ENCODE assay signal across 18 cellular contexts in genomic region chr14:74048291-74048690, GRCh38. TPM values are rescaled to one million over a fixed set of nuclear protein-coding genes. Genes with fewer than 3 reads are reported as not detected.
DNase-seq lines count a peak whose midpoint lies in the region; ATAC-seq, FAIRE-seq and TF ChIP-seq lines count a peak whose summit lies in the region.
"Had no signal": no experiment of that assay in that cellular context is flagged by ENCODE, and none has a peak within 500 bp of the region (broad histone marks: within the 10 kb centered on the region; RNA-seq: fewer than 3 reads in every experiment).

No MANE protein-coding gene starts in this region.

- WGBS in HepG2 (ENCODE audit: low lambda C conversion rate) = 66% methylated on average over 3 of the region's 3 CpGs

- TF ChIP-seq POLR2A in HepG2 (IDR thresholded peaks at IDR 0.05; ENCODE audit: insufficient read depth in 1 of 2, low read depth in 2 of 2, low read length in 2 of 2) = no peak

- H3K4me1 Mint-ChIP-seq in endothelial cell (ENCODE audit: unreplicated experiment) = peaks cover 4% of the 10 kb centered on the region

- intact Hi-C loops in HepG2 (cut with micrococcal nuclease; ENCODE audit: unreplicated experiment) = no loop called here

- no peaks in the 10 kb centered on the region for H4K20me1 ChIP-seq in HepG2 (ENCODE audit: insufficient read depth, low read length)

- H3K4me1 ChIP-seq in HepG2 (ENCODE audit: insufficient read depth, low read length) = peaks cover 8% of the 10 kb centered on the region
- H3K4me1 ChIP-seq: lower lobe of right lung, upper lobe of left lung had no signal

- FAIRE-seq in urothelium cell line (lab: Jason Lieb, UNC) = peak; percentile 74
- no peak for FAIRE-seq in HepG2 (lab: Jason Lieb, UNC)

- POLR2A ChIA-PET in HepG2 (lab: Yijun Ruan, JAX) = no interaction called here

- DNase-seq in SIG-M5 treated with dmso at 0.1 percent for 504 hours (lab: John Stamatoyannopoulos, UW; ENCODE audit: unreplicated experiment) (peak; percentile 17), SIG-M5 (lab: John Stamatoyannopoulos, UW) (no peak), OCI-M1 (lab: John Stamatoyannopoulos, UW) (peak; percentile 61), endothelial cell (ENCODE audit: low spot score) (peak; percentile 30), urothelium cell line (ENCODE audit: low spot score) (peak; percentile 45), HepG2 (ENCODE audit: low spot score) (no peak), globus pallidus (ENCODE audit: low spot score) (no peak)
- DNase-seq: activated CD4-positive, alpha-beta T cell treated with anti-CD3 and anti-CD28 coated beads for 1 hour; activated T-cell treated with anti-CD3 and anti-CD28 coated beads, Interleukin-2, amount 50 U/mL, for 4 hours; amniotic stem cell; DMS79; effector CD4-positive, alpha-beta T cell; lower lobe of right lung; NCI-H510A treated with DMSO at 0.1 percent for 48 hours; spleen; upper lobe of left lung had no signal

- no peak overlapping the region for H3K4me2 ChIP-seq in HepG2 (ENCODE audit: low read depth, low read length)

- TF ChIP-seq CTCF in endothelial cell (IDR thresholded peaks at IDR 0.05; ENCODE audit: unreplicated experiment) (no peak), HepG2 (CRISPR knock-in tag; IDR thresholded peaks at IDR 0.05) (no peak)

- CTCF ChIA-PET in HepG2 (lab: Yijun Ruan, JAX; ENCODE audit: low intra/inter-chr PET ratio, low total read pairs) = no interaction called here

- no peak for TF ChIP-seq RAD21 in HepG2 (CRISPR knock-in tag; IDR thresholded peaks at IDR 0.05)

- no peak overlapping the region for H3K4me3 Mint-ChIP-seq in endothelial cell (ENCODE audit: unreplicated experiment)
- H3K4me3 Mint-ChIP-seq: activated T-cell treated with anti-CD3 and anti-CD28 coated beads, Interleukin-2, amount 50 U/mL, for 4 hours had no signal

- no peaks in the 10 kb centered on the region for H3K9me3 Mint-ChIP-seq in endothelial cell (ENCODE audit: unreplicated experiment)
- H3K9me3 Mint-ChIP-seq: activated T-cell treated with anti-CD3 and anti-CD28 coated beads, Interleukin-2, amount 50 U/mL, for 4 hours had no signal

- no peak for TF ChIP-seq EP300 in HepG2 (IDR thresholded peaks at IDR 0.05; ENCODE audit: low read depth in 2 of 2, low read length in 2 of 2)
- no peak for TF ChIP-seq EP300 in HepG2 (CRISPR knock-in tag; IDR thresholded peaks at IDR 0.05; ENCODE audit: borderline replicate concordance)

- H3K4me3 ChIP-seq in HepG2 (replicated peaks in 1 of 3; ENCODE audit: insufficient read depth in 1 of 3, low read depth in 2 of 3, low read length in 3 of 3) = no peak overlapping the region
- H3K4me3 ChIP-seq: lower lobe of right lung, SK-N-MC, spleen, upper lobe of left lung had no signal

- H3K27me3 Mint-ChIP-seq in endothelial cell (ENCODE audit: unreplicated experiment) = no peaks in the 10 kb centered on the region

- no peak overlapping the region for H3K9ac ChIP-seq in HepG2 (ENCODE audit: insufficient read depth, low read depth, low read length)

- H2AFZ ChIP-seq in HepG2 (ENCODE audit: low read length) = no peak overlapping the region

- no peaks in the 10 kb centered on the region for H3K79me2 ChIP-seq in HepG2 (ENCODE audit: insufficient read depth, low read length)

- no peak for ATAC-seq in HepG2
- no peak for ATAC-seq in GM18498 (IDR thresholded peaks at IDR 0.05; ENCODE audit: unreplicated experiment)
- ATAC-seq: activated T-cell treated with anti-CD3 and anti-CD28 coated beads, Interleukin-2, amount 50 U/mL, for 4 hours; lower lobe of right lung had no signal

- no peak overlapping the region for H3K27ac ChIP-seq in HepG2 (ENCODE audit: extremely low read length, insufficient read depth, low read length)
- H3K27ac ChIP-seq: lower lobe of right lung, SK-N-MC, spleen, upper lobe of left lung had no signal

- H3K27ac Mint-ChIP-seq in endothelial cell (ENCODE audit: unreplicated experiment) = no peak overlapping the region

- H3K9me3 ChIP-seq in HepG2 (ENCODE audit: low read length) = no peaks in the 10 kb centered on the region
- H3K9me3 ChIP-seq: lower lobe of right lung, spleen, upper lobe of left lung had no signal

- no peaks in the 10 kb centered on the region for H3K36me3 Mint-ChIP-seq in endothelial cell (ENCODE audit: low read depth, unreplicated experiment)

- H3K36me3 ChIP-seq in HepG2 (replicated peaks in 1 of 2; ENCODE audit: control insufficient read depth in 1 of 2, insufficient read depth in 2 of 2, low read length in 2 of 2) = no peaks in the 10 kb centered on the region
- H3K36me3 ChIP-seq: lower lobe of right lung, spleen, upper lobe of left lung had no signal

- H3K27me3 ChIP-seq in HepG2 (ENCODE audit: control insufficient read depth in 1 of 2, insufficient read depth in 2 of 2, low read length in 2 of 2) = no peaks in the 10 kb centered on the region
- H3K27me3 ChIP-seq: spleen, upper lobe of left lung had no signal

- BruUV-seq in HepG2 (replicated peaks; lab: Mats Ljungman, UMichigan) = no TSS peak

- in situ Hi-C loops in HepG2 (cut with HindIII; ENCODE audit: extremely low pct_ligation_motif_present, low pct_unique_long_range_greater_than_20kb) = loop anchor here (25.0 kb wide), 1 partner anchor 311 kb away; no protein-coding TSS in a partner anchor

RNA-seq across cellular contexts. Expression of gene BBOF1, which starts 29.1 kb away (rescaled TPM):
- total RNA-seq in endothelial cell (ENCODE audit: unreplicated experiment) (2.3 TPM), HepG2 (2016; rRNA removed; fragmentation: Illumina TruSeq; extraction: Trizol) (2.3 and 2.4 TPM in 2 replicates)
- total RNA-seq in HepG2 (2016; cell fraction: cytosol; rRNA removed; fragmentation: Illumina TruSeq; extraction: Trizol; ENCODE audit: low read depth) = 2.3 and 2.8 TPM in 2 replicates
- total RNA-seq in HepG2 (2016; cell fraction: insoluble cytoplasmic fraction; rRNA removed; fragmentation: Illumina TruSeq; extraction: Trizol) = 1.8 and 2.4 TPM in 2 replicates
- 3.5 and 4.3 TPM in 2 replicates for total RNA-seq in HepG2 (2016; cell fraction: membrane; rRNA removed; fragmentation: Illumina TruSeq; extraction: Trizol)
- total RNA-seq in HepG2 (2016; cell fraction: nucleus; rRNA removed; fragmentation: Illumina TruSeq; extraction: Trizol) = 3.3 and 4.4 TPM in 2 replicates
- 1.6 and 1.7 TPM in 2 replicates for polyA plus RNA-seq in HepG2 (2011; rRNA removed)
- 0.32 and 0.59 TPM in 2 replicates for polyA plus RNA-seq in HepG2 (2011; cell fraction: cytosol; rRNA removed)
- 1.3 and 2.0 TPM in 2 replicates for polyA plus RNA-seq in HepG2 (2011; cell fraction: nucleus; rRNA removed)
- polyA plus RNA-seq in HepG2 (2012) = 1.9 and 2.4 TPM in 2 replicates
- polyA plus RNA-seq in HepG2 (2016; cell fraction: cytosol; fragmentation: Illumina TruSeq; extraction: Trizol; ENCODE audit: low read depth) = 2.9 and 4.4 TPM in 2 replicates
- polyA plus RNA-seq in HepG2 (2016; cell fraction: insoluble cytoplasmic fraction; fragmentation: Illumina TruSeq; extraction: Trizol; ENCODE audit: low read depth) = 3.3 and 4.4 TPM in 2 replicates
- polyA plus RNA-seq in HepG2 (2016; cell fraction: membrane; fragmentation: Illumina TruSeq; extraction: Trizol; ENCODE audit: low read depth) = 3.2 and 3.7 TPM in 2 replicates
- polyA plus RNA-seq in HepG2 (2016; cell fraction: nucleus; fragmentation: Illumina TruSeq; extraction: Trizol; ENCODE audit: insufficient read depth, low read depth) = 3.8 and 4.5 TPM in 2 replicates
- polyA minus RNA-seq in HepG2 (2011; rRNA and poly(A)+ RNA removed; ENCODE audit: low replicate concordance) = 0.54 and 0.60 TPM in 2 replicates
- 0.44 and 0.49 TPM in 2 replicates for polyA minus RNA-seq in HepG2 (2011; cell fraction: cytosol; rRNA and poly(A)+ RNA removed)
- 2.8 and 4.2 TPM in 2 replicates for polyA minus RNA-seq in HepG2 (2011; cell fraction: nucleus; rRNA and poly(A)+ RNA removed)

RNA-seq across cellular contexts. Expression of gene ENTPD5, which starts 29.2 kb away (rescaled TPM):
- total RNA-seq in endothelial cell (ENCODE audit: unreplicated experiment) = 16.0 TPM
- 20.6 and 33.8 TPM in 2 replicates for total RNA-seq in HepG2 (2016; rRNA removed; fragmentation: Illumina TruSeq; extraction: Trizol)
- total RNA-seq in HepG2 (2016; cell fraction: cytosol; rRNA removed; fragmentation: Illumina TruSeq; extraction: Trizol; ENCODE audit: low read depth) = 8.7 and 9.9 TPM in 2 replicates
- total RNA-seq in HepG2 (2016; cell fraction: insoluble cytoplasmic fraction; rRNA removed; fragmentation: Illumina TruSeq; extraction: Trizol) = 18.9 and 34.1 TPM in 2 replicates
- total RNA-seq in HepG2 (2016; cell fraction: membrane; rRNA removed; fragmentation: Illumina TruSeq; extraction: Trizol) = 21.4 and 21.9 TPM in 2 replicates
- total RNA-seq in HepG2 (2016; cell fraction: nucleus; rRNA removed; fragmentation: Illumina TruSeq; extraction: Trizol) = 60.3 and 65.0 TPM in 2 replicates
- 43.3 and 58.7 TPM in 2 replicates for polyA plus RNA-seq in HepG2 (2011; rRNA removed)
- 20.6 and 34.1 TPM in 2 replicates for polyA plus RNA-seq in HepG2 (2011; cell fraction: cytosol; rRNA removed)
- polyA plus RNA-seq in HepG2 (2011; cell fraction: nucleus; rRNA removed) = 125 and 138 TPM in 2 replicates
- polyA plus RNA-seq in HepG2 (2012) = 44.7 and 56.4 TPM in 2 replicates
- polyA plus RNA-seq in HepG2 (2016; cell fraction: cytosol; fragmentation: Illumina TruSeq; extraction: Trizol; ENCODE audit: low read depth) = 8.2 and 9.3 TPM in 2 replicates
- 13.6 and 15.1 TPM in 2 replicates for polyA plus RNA-seq in HepG2 (2016; cell fraction: insoluble cytoplasmic fraction; fragmentation: Illumina TruSeq; extraction: Trizol; ENCODE audit: low read depth)
- polyA plus RNA-seq in HepG2 (2016; cell fraction: membrane; fragmentation: Illumina TruSeq; extraction: Trizol; ENCODE audit: low read depth) = 13.7 and 13.9 TPM in 2 replicates
- polyA plus RNA-seq in HepG2 (2016; cell fraction: nucleus; fragmentation: Illumina TruSeq; extraction: Trizol; ENCODE audit: insufficient read depth, low read depth) = 70.5 and 71.0 TPM in 2 replicates
- 11.3 and 88.1 TPM in 2 replicates for polyA minus RNA-seq in HepG2 (2011; rRNA and poly(A)+ RNA removed; ENCODE audit: low replicate concordance)
- polyA minus RNA-seq in HepG2 (2011; cell fraction: cytosol; rRNA and poly(A)+ RNA removed) = 23.7 and 30.1 TPM in 2 replicates
- 123 and 189 TPM in 2 replicates for polyA minus RNA-seq in HepG2 (2011; cell fraction: nucleus; rRNA and poly(A)+ RNA removed)

RNA-seq across cellular contexts. Expression of gene ALDH6A1, which starts 36.0 kb away (rescaled TPM):
- total RNA-seq in endothelial cell (ENCODE audit: unreplicated experiment) (17.1 TPM), HepG2 (2016; rRNA removed; fragmentation: Illumina TruSeq; extraction: Trizol) (49.9 and 71.6 TPM in 2 replicates)
- 2.8 and 3.1 TPM in 2 replicates for total RNA-seq in HepG2 (2016; cell fraction: cytosol; rRNA removed; fragmentation: Illumina TruSeq; extraction: Trizol; ENCODE audit: low read depth)
- 48.5 and 65.6 TPM in 2 replicates for total RNA-seq in HepG2 (2016; cell fraction: insoluble cytoplasmic fraction; rRNA removed; fragmentation: Illumina TruSeq; extraction: Trizol)
- 7.8 and 9.3 TPM in 2 replicates for total RNA-seq in HepG2 (2016; cell fraction: membrane; rRNA removed; fragmentation: Illumina TruSeq; extraction: Trizol)
- total RNA-seq in HepG2 (2016; cell fraction: nucleus; rRNA removed; fragmentation: Illumina TruSeq; extraction: Trizol) = 23.1 and 25.7 TPM in 2 replicates
- 18.5 and 26.9 TPM in 2 replicates for polyA plus RNA-seq in HepG2 (2011; rRNA removed)
- polyA plus RNA-seq in HepG2 (2011; cell fraction: cytosol; rRNA removed) = 14.8 and 16.9 TPM in 2 replicates
- polyA plus RNA-seq in HepG2 (2011; cell fraction: nucleus; rRNA removed) = 6.1 and 8.5 TPM in 2 replicates
- polyA plus RNA-seq in HepG2 (2012) = 6.4 and 21.1 TPM in 2 replicates
- polyA plus RNA-seq in HepG2 (2016; cell fraction: cytosol; fragmentation: Illumina TruSeq; extraction: Trizol; ENCODE audit: low read depth) = 1.5 and 1.9 TPM in 2 replicates
- polyA plus RNA-seq in HepG2 (2016; cell fraction: insoluble cytoplasmic fraction; fragmentation: Illumina TruSeq; extraction: Trizol; ENCODE audit: low read depth) = 41.3 and 47.7 TPM in 2 replicates
- polyA plus RNA-seq in HepG2 (2016; cell fraction: membrane; fragmentation: Illumina TruSeq; extraction: Trizol; ENCODE audit: low read depth) = 3.2 and 3.8 TPM in 2 replicates
- 18.3 and 21.1 TPM in 2 replicates for polyA plus RNA-seq in HepG2 (2016; cell fraction: nucleus; fragmentation: Illumina TruSeq; extraction: Trizol; ENCODE audit: insufficient read depth, low read depth)
- 14.9 and 55.6 TPM in 2 replicates for polyA minus RNA-seq in HepG2 (2011; rRNA and poly(A)+ RNA removed; ENCODE audit: low replicate concordance)
- polyA minus RNA-seq in HepG2 (2011; cell fraction: cytosol; rRNA and poly(A)+ RNA removed) = 25.7 and 29.4 TPM in 2 replicates
- 14.8 and 18.8 TPM in 2 replicates for polyA minus RNA-seq in HepG2 (2011; cell fraction: nucleus; rRNA and poly(A)+ RNA removed)

RNA-seq across cellular contexts. Expression of gene LIN52, which starts 36.5 kb away (rescaled TPM):
- total RNA-seq in endothelial cell (ENCODE audit: unreplicated experiment) = 7.3 TPM
- total RNA-seq in HepG2 (2016; rRNA removed; fragmentation: Illumina TruSeq; extraction: Trizol) = 23.3 and 30.8 TPM in 2 replicates
- 4.7 and 6.4 TPM in 2 replicates for total RNA-seq in HepG2 (2016; cell fraction: cytosol; rRNA removed; fragmentation: Illumina TruSeq; extraction: Trizol; ENCODE audit: low read depth)
- total RNA-seq in HepG2 (2016; cell fraction: insoluble cytoplasmic fraction; rRNA removed; fragmentation: Illumina TruSeq; extraction: Trizol) = 24.3 and 31.4 TPM in 2 replicates
- total RNA-seq in HepG2 (2016; cell fraction: membrane; rRNA removed; fragmentation: Illumina TruSeq; extraction: Trizol) = 15.5 and 17.5 TPM in 2 replicates
- 14.2 and 14.4 TPM in 2 replicates for total RNA-seq in HepG2 (2016; cell fraction: nucleus; rRNA removed; fragmentation: Illumina TruSeq; extraction: Trizol)
- polyA plus RNA-seq in HepG2 (2011; rRNA removed) = 8.8 and 11.4 TPM in 2 replicates
- 6.4 and 7.9 TPM in 2 replicates for polyA plus RNA-seq in HepG2 (2011; cell fraction: cytosol; rRNA removed)
- 2.7 and 3.3 TPM in 2 replicates for polyA plus RNA-seq in HepG2 (2011; cell fraction: nucleus; rRNA removed)
- polyA plus RNA-seq in HepG2 (2012) = 6.1 and 7.8 TPM in 2 replicates
- polyA plus RNA-seq in HepG2 (2016; cell fraction: cytosol; fragmentation: Illumina TruSeq; extraction: Trizol; ENCODE audit: low read depth) = 2.0 and 2.3 TPM in 2 replicates
- 27.2 and 31.1 TPM in 2 replicates for polyA plus RNA-seq in HepG2 (2016; cell fraction: insoluble cytoplasmic fraction; fragmentation: Illumina TruSeq; extraction: Trizol; ENCODE audit: low read depth)
- polyA plus RNA-seq in HepG2 (2016; cell fraction: membrane; fragmentation: Illumina TruSeq; extraction: Trizol; ENCODE audit: low read depth) = 7.5 and 8.9 TPM in 2 replicates
- polyA plus RNA-seq in HepG2 (2016; cell fraction: nucleus; fragmentation: Illumina TruSeq; extraction: Trizol; ENCODE audit: insufficient read depth, low read depth) = 15.2 and 16.2 TPM in 2 replicates
- 15.3 and 20.7 TPM in 2 replicates for polyA minus RNA-seq in HepG2 (2011; rRNA and poly(A)+ RNA removed; ENCODE audit: low replicate concordance)
- 4.3 and 7.2 TPM in 2 replicates for polyA minus RNA-seq in HepG2 (2011; cell fraction: cytosol; rRNA and poly(A)+ RNA removed)
- polyA minus RNA-seq in HepG2 (2011; cell fraction: nucleus; rRNA and poly(A)+ RNA removed) = 8.8 and 10.3 TPM in 2 replicates

Comparison
In these comparisons a context has a peak if more than half of its experiments do, and no peak if none do; other contexts are left out.
1. DNase-seq: peak in SIG-M5 treated with dmso at 0.1 percent for 504 hours (single experiment), OCI-M1 (single experiment), endothelial cell (single experiment) and urothelium cell line (single experiment); none in SIG-M5 (single experiment), HepG2 (single experiment) and globus pallidus (single experiment).